20 cellular contexts compared by ENCODE assay signal in genomic region chr18:49020129-49020528, GRCh38.
DNase-seq lines count a peak whose midpoint lies in the region; ATAC-seq, FAIRE-seq and TF ChIP-seq lines count a peak whose summit lies in the region.
"Had no signal": no experiment of that assay in that cellular context is flagged by ENCODE, and none has a peak within 500 bp of the region (broad histone marks: within the 10 kb centered on the region; RNA-seq: fewer than 3 reads in every experiment).

No MANE protein-coding gene starts in this region.

- no peak overlapping the region for H3K4me3 ChIP-seq in OCI-LY7 (ENCODE audit: low read depth, low read length, poor library complexity, severe bottlenecking)
- H3K4me3 ChIP-seq in kidney (ENCODE audit: low read length in 2 of 2) = no peak overlapping the region
- H3K4me3 ChIP-seq: gastrocnemius medialis, prostate gland, tibial artery had no signal

- DNase-seq in activated CD8-positive, alpha-beta memory T cell treated with anti-CD3 and anti-CD28 coated beads for 24 hours = peak; percentile 48
- no peak for DNase-seq in activated CD8-positive, alpha-beta memory T cell treated with anti-CD3 and anti-CD28 coated beads, Interleukin-2, amount 50 U/mL, for 4 hours
- DNase-seq in OCI-LY7 (ENCODE audit: low spot score) = no peak
- DNase-seq in kidney = peak; percentile 68
- DNase-seq in type B pancreatic cell (ENCODE audit: extremely low spot score, unreplicated experiment) = peak; percentile 58
- DNase-seq: activated naive CD4-positive, alpha-beta T cell treated with anti-CD3 and anti-CD28 coated beads, Interleukin-2, amount 10 ng/mL, durations not matched to agents 7 days and 5 days; CD4-positive, alpha-beta memory T cell; cortex of kidney; gastrocnemius medialis; MM.1S; NCI-H187; SHP77 treated with DMSO at 0.1 percent for 48 hours; T-helper 17 cell had no signal

- peak overlapping the region; percentile 25; the same call in 1 of the 2 replicates for H3K4me2 ChIP-seq in OCI-LY7 (ENCODE audit: low read length)

- no TSS peak for BruUV-seq in OCI-LY7 (replicated peaks; lab: Mats Ljungman, UMichigan)

- H2AFZ ChIP-seq in OCI-LY7 (ENCODE audit: low read length) = no peak overlapping the region

- FAIRE-seq in kidney (lab: Jason Lieb, UNC) = no peak

- no peak overlapping the region for H3K4me3 Mint-ChIP-seq in type B pancreatic cell
- H3K4me3 Mint-ChIP-seq: activated naive CD4-positive, alpha-beta T cell treated with anti-CD3 and anti-CD28 coated beads, Interleukin-2, amount 10 ng/mL, durations not matched to agents 7 days and 5 days; CD4-positive, alpha-beta memory T cell; naive thymus-derived CD8-positive, alpha-beta T cell; T-helper 17 cell; WTC11 had no signal

- H3K27me3 Mint-ChIP-seq in type B pancreatic cell = no peaks in the 10 kb centered on the region
- H3K27me3 Mint-ChIP-seq: CD4-positive, alpha-beta memory T cell; T-helper 17 cell had no signal

- H3K9me3 ChIP-seq in OCI-LY7 (ENCODE audit: low read length) (no peaks in the 10 kb centered on the region), kidney (ENCODE audit: control insufficient read depth in 1 of 2, low read length in 2 of 2) (no peaks in the 10 kb centered on the region)
- H3K9me3 ChIP-seq: gastrocnemius medialis, prostate gland, tibial artery had no signal

- H3K36me3 ChIP-seq in OCI-LY7 (ENCODE audit: insufficient read depth, low read length) = no peaks in the 10 kb centered on the region
- no peaks in the 10 kb centered on the region for H3K36me3 ChIP-seq in kidney (ENCODE audit: control insufficient read depth in 1 of 2, insufficient read depth in 2 of 2, low read length in 2 of 2)
- H3K36me3 ChIP-seq: gastrocnemius medialis, prostate gland, tibial artery had no signal

- no peaks in the 10 kb centered on the region for H4K20me1 ChIP-seq in OCI-LY7 (ENCODE audit: insufficient read depth, low read length)

- H3K9me3 Mint-ChIP-seq in type B pancreatic cell = no peaks in the 10 kb centered on the region
- H3K9me3 Mint-ChIP-seq: activated naive CD4-positive, alpha-beta T cell treated with anti-CD3 and anti-CD28 coated beads, Interleukin-2, amount 10 ng/mL, durations not matched to agents 7 days and 5 days; CD4-positive, alpha-beta memory T cell; naive thymus-derived CD8-positive, alpha-beta T cell; WTC11 had no signal

- POLR2A ChIA-PET in OCI-LY7 (lab: Charles Lee) = no interaction called here

- ATAC-seq in HG03354 (IDR thresholded peaks at IDR 0.05; ENCODE audit: poor library complexity, severe bottlenecking, unreplicated experiment) = no peak
- ATAC-seq in HG02623 (IDR thresholded peaks at IDR 0.05; ENCODE audit: unreplicated experiment) = no peak
- ATAC-seq in HG03039 (IDR thresholded peaks at IDR 0.05; ENCODE audit: unreplicated experiment) = no peak
- ATAC-seq: gastrocnemius medialis; naive thymus-derived CD8-positive, alpha-beta T cell; T-helper 17 cell; WTC11 had no signal

- CTCF ChIA-PET in OCI-LY7 (lab: Charles Lee; ENCODE audit: unreplicated experiment) = no interaction called here

- no peaks in the 10 kb centered on the region for H3K79me2 ChIP-seq in OCI-LY7 (ENCODE audit: insufficient read depth, low read depth, low read length)

- no peak overlapping the region for H3K9ac ChIP-seq in kidney (ENCODE audit: low read length in 2 of 2)

- TF ChIP-seq CTCF in OCI-LY7 (conservative IDR thresholded peaks at IDR 0.05; ENCODE audit: low read length) (no peak), kidney (IDR thresholded peaks at IDR 0.05; ENCODE audit: borderline replicate concordance, extremely low read depth, insufficient read depth) (no peak), type B pancreatic cell (conservative IDR thresholded peaks at IDR 0.05) (no peak)

- peaks cover 14% of the 10 kb centered on the region for H3K4me1 Mint-ChIP-seq in type B pancreatic cell (ENCODE audit: unreplicated experiment)

- H3K27ac Mint-ChIP-seq in type B pancreatic cell = peak overlapping the region; percentile 50
- H3K27ac Mint-ChIP-seq: activated naive CD4-positive, alpha-beta T cell treated with anti-CD3 and anti-CD28 coated beads, Interleukin-2, amount 10 ng/mL, durations not matched to agents 7 days and 5 days; CD4-positive, alpha-beta memory T cell; T-helper 17 cell; WTC11 had no signal

- no peaks in the 10 kb centered on the region for H3K9me2 ChIP-seq in OCI-LY7 (ENCODE audit: insufficient read depth, low read length)

- H3K36me3 Mint-ChIP-seq in type B pancreatic cell = no peaks in the 10 kb centered on the region
- H3K36me3 Mint-ChIP-seq: activated naive CD4-positive, alpha-beta T cell treated with anti-CD3 and anti-CD28 coated beads, Interleukin-2, amount 10 ng/mL, durations not matched to agents 7 days and 5 days; CD4-positive, alpha-beta memory T cell; naive thymus-derived CD8-positive, alpha-beta T cell; WTC11 had no signal

- H3K4me1 ChIP-seq in OCI-LY7 (ENCODE audit: insufficient read depth, low read length, poor library complexity, severe bottlenecking) (peaks cover 58% of the 10 kb centered on the region), kidney (ENCODE audit: control insufficient read depth in 1 of 2, insufficient read depth in 1 of 2, low read depth in 1 of 2, low read length in 2 of 2) (peaks cover 0 to 5% of the 10 kb centered on the region in 2 donors)
- H3K4me1 ChIP-seq: gastrocnemius medialis, prostate gland had no signal

- intact Hi-C loops in OCI-LY7 (cut with micrococcal nuclease; ENCODE audit: unreplicated experiment) (loop anchor here (5.0 kb wide), 4 partner anchors 217 to 427 kb away; no protein-coding TSS in a partner anchor), kidney (cut with DNase I) (no loop called here)

- H3K27ac ChIP-seq in OCI-LY7 (ENCODE audit: low read depth, low read length, poor library complexity, severe bottlenecking) = no peak overlapping the region
- H3K27ac ChIP-seq in kidney (ENCODE audit: low read depth in 2 of 2, low read length in 2 of 2) = no peak overlapping the region
- H3K27ac ChIP-seq: gastrocnemius medialis, prostate gland, tibial artery had no signal

Comparison
In these comparisons a context has a peak if more than half of its experiments do, and no peak if none do; other contexts are left out.
1. DNase-seq: peak in activated CD8-positive, alpha-beta memory T cell treated with anti-CD3 and anti-CD28 coated beads for 24 hours (single experiment), kidney (single experiment) and type B pancreatic cell (single experiment); none in activated CD8-positive, alpha-beta memory T cell treated with anti-CD3 and anti-CD28 coated beads, Interleukin-2, amount 50 U/mL, for 4 hours (single experiment) and OCI-LY7 (single experiment).